ENCODE assay signal across 8 cellular contexts in genomic region chr11:12827929-12828812, GRCh38.
DNase-seq lines count a peak whose midpoint lies in the region; ATAC-seq, FAIRE-seq and TF ChIP-seq lines count a peak whose summit lies in the region.

No MANE protein-coding gene starts in this region.

- WGBS in spleen, 5 donors = 5 to 7% (median 6%) methylated on average over 17 of the region's 17 CpGs

- H3K4me1 ChIP-seq in spleen = peaks cover 6 to 31% (median 18%) of the 10 kb centered on the region in 6 donors

- peak; percentile 98 for DNase-seq in DMS153 treated with DMSO at 0.1 percent for 48 hours (lab: John Stamatoyannopoulos, UW; ENCODE audit: unreplicated experiment)
- DNase-seq in H7 = peak; percentile 60
- DNase-seq in NCI-H2196 treated with DMSO at 0.1 percent for 48 hours (lab: John Stamatoyannopoulos, UW; ENCODE audit: unreplicated experiment) = peak; percentile 77
- peak; percentile 66 for DNase-seq in bronchial epithelial cell (ENCODE audit: low read depth)
- DNase-seq in islet precursor cell = peak; percentile 72
- no peak for DNase-seq in spleen
- DNase-seq in HPDE6-E6E7 (ENCODE audit: extremely low spot score) = no peak

- no peak for TF ChIP-seq CTCF in bronchial epithelial cell (IDR thresholded peaks at IDR 0.05; ENCODE audit: insufficient read depth, low read length, severe bottlenecking)
- no peak for TF ChIP-seq CTCF in spleen (IDR thresholded peaks at IDR 0.05 in 8 of 11, conservative IDR thresholded peaks at IDR 0.05 in 3 of 11)

- no peaks in the 10 kb centered on the region for H3K9me3 ChIP-seq in spleen

- TF ChIP-seq POLR2A in spleen (IDR thresholded peaks at IDR 0.05) = peak in 1 of 3 donors; percentile 3

- no peak for ATAC-seq in GM21515 (IDR thresholded peaks at IDR 0.05; ENCODE audit: unreplicated experiment)

- peak overlapping the region; percentile 25 for H3K4me3 ChIP-seq in H7 (ENCODE audit: insufficient read depth, low read depth, low read length)
- peak overlapping the region; percentile 28 for H3K4me3 ChIP-seq in bronchial epithelial cell (ENCODE audit: low read depth, low read length)
- H3K4me3 ChIP-seq in spleen = peak overlapping the region; percentile 11 to 61 (median 30)

- H3K36me3 ChIP-seq in H7 (replicated peaks; ENCODE audit: control insufficient read depth, insufficient read depth, low read length) (no peaks in the 10 kb centered on the region), bronchial epithelial cell (ENCODE audit: control insufficient read depth, insufficient read depth, low read length) (no peaks in the 10 kb centered on the region), spleen (no peaks in the 10 kb centered on the region)

- no peaks in the 10 kb centered on the region for H3K27me3 ChIP-seq in H7 (ENCODE audit: control insufficient read depth, insufficient read depth, low read length)
- no peaks in the 10 kb centered on the region for H3K27me3 ChIP-seq in bronchial epithelial cell (ENCODE audit: control insufficient read depth, insufficient read depth, low read length)
- peaks cover 0 to 42% (median 0%) of the 10 kb centered on the region in 7 donors for H3K27me3 ChIP-seq in spleen (replicated peaks in 1 of 7)

- peak overlapping the region in 7 of 8 donors; percentile 44 to 76 (median 65) for H3K27ac ChIP-seq in spleen

- no peak for FAIRE-seq in bronchial epithelial cell (lab: Jason Lieb, UNC)

- intact Hi-C loops in spleen (cut with DNase I; ENCODE audit: low total_unique reads) = no loop called here

Comparison
In these comparisons a context has a peak if more than half of its experiments do, and no peak if none do; other contexts are left out.
1. DNase-seq: peak in DMS153 treated with DMSO at 0.1 percent for 48 hours (single experiment), H7 (single experiment), NCI-H2196 treated with DMSO at 0.1 percent for 48 hours (single experiment), bronchial epithelial cell (single experiment) and islet precursor cell (single experiment); none in spleen (single experiment) and HPDE6-E6E7 (single experiment).
2. Peak in every context shown above with its lines, with median percentiles within 50 percentile points of each other: H3K4me3 ChIP-seq.